Comparison of ENCODE assay signal across 15 cellular contexts in genomic region chr6:404685-405423, GRCh38. TPM values are rescaled to one million over a fixed set of nuclear protein-coding genes. Genes with fewer than 3 reads are reported as not detected.
DNase-seq lines count a peak whose midpoint lies in the region; ATAC-seq and TF ChIP-seq lines count a peak whose summit lies in the region.
"Had no signal": no experiment of that assay in that cellular context is flagged by ENCODE, and none has a peak within 500 bp of the region (broad histone marks: within the 10 kb centered on the region; RNA-seq: fewer than 3 reads in every experiment).

No MANE protein-coding gene starts in this region.

- H3K4me3 Mint-ChIP-seq in activated CD4-positive, alpha-beta T cell treated with anti-CD3 and anti-CD28 coated beads, Interleukin-2, amount 10 ng/mL, durations not matched to agents 24 days and 14 days = peak overlapping the region; percentile 89
- H3K4me3 Mint-ChIP-seq in activated T-helper 1 cell treated with anti-CD3 and anti-CD28 coated beads, Interleukin-12 subunit alpha, Interleukin-12 subunit beta, Interleukin-2, Interleukin-4 antibody, amounts not matched to agents 30 ng/mL and 10 ng/mL and 1 ng/mL, durations not matched to agents 14 hours and 24 hours and 36 hours = peak overlapping the region; percentile 81
- peak overlapping the region; percentile 69 for H3K4me3 Mint-ChIP-seq in stimulated activated memory B cell treated with anti-CD40 and anti-IgM and Interleukin-4, amounts not matched to agents 10 μg/mL and 1 μg/mL and 100 μg/mL, for 72 hours
- H3K4me3 Mint-ChIP-seq: neural progenitor cell had no signal

- peaks cover 97% of the 10 kb centered on the region for H3K36me3 Mint-ChIP-seq in activated CD4-positive, alpha-beta T cell treated with anti-CD3 and anti-CD28 coated beads, Interleukin-2, amount 10 ng/mL, durations not matched to agents 24 days and 14 days (ENCODE audit: low read depth)
- H3K36me3 Mint-ChIP-seq in activated T-helper 1 cell treated with anti-CD3 and anti-CD28 coated beads, Interleukin-12 subunit alpha, Interleukin-12 subunit beta, Interleukin-2, Interleukin-4 antibody, amounts not matched to agents 30 ng/mL and 10 ng/mL and 1 ng/mL, durations not matched to agents 14 hours and 24 hours and 36 hours (ENCODE audit: low read depth) = peaks cover 92% of the 10 kb centered on the region
- peaks cover 91% of the 10 kb centered on the region for H3K36me3 Mint-ChIP-seq in stimulated activated memory B cell treated with anti-CD40 and anti-IgM and Interleukin-4, amounts not matched to agents 10 μg/mL and 1 μg/mL and 100 μg/mL, for 72 hours

- H3K9me3 Mint-ChIP-seq in activated CD4-positive, alpha-beta T cell treated with anti-CD3 and anti-CD28 coated beads, Interleukin-2, amount 10 ng/mL, durations not matched to agents 24 days and 14 days = no peaks in the 10 kb centered on the region
- H3K9me3 Mint-ChIP-seq in activated T-helper 1 cell treated with anti-CD3 and anti-CD28 coated beads, Interleukin-12 subunit alpha, Interleukin-12 subunit beta, Interleukin-2, Interleukin-4 antibody, amounts not matched to agents 30 ng/mL and 10 ng/mL and 1 ng/mL, durations not matched to agents 14 hours and 24 hours and 36 hours = no peaks in the 10 kb centered on the region
- H3K9me3 Mint-ChIP-seq in stimulated activated memory B cell treated with anti-CD40 and anti-IgM and Interleukin-4, amounts not matched to agents 10 μg/mL and 1 μg/mL and 100 μg/mL, for 72 hours = no peaks in the 10 kb centered on the region

- peak overlapping the region; percentile 94 for H3K27ac Mint-ChIP-seq in activated CD4-positive, alpha-beta T cell treated with anti-CD3 and anti-CD28 coated beads, Interleukin-2, amount 10 ng/mL, durations not matched to agents 24 days and 14 days
- H3K27ac Mint-ChIP-seq in activated T-helper 1 cell treated with anti-CD3 and anti-CD28 coated beads, Interleukin-12 subunit alpha, Interleukin-12 subunit beta, Interleukin-2, Interleukin-4 antibody, amounts not matched to agents 30 ng/mL and 10 ng/mL and 1 ng/mL, durations not matched to agents 14 hours and 24 hours and 36 hours = peak overlapping the region; percentile 91
- H3K27ac Mint-ChIP-seq in stimulated activated memory B cell treated with anti-CD40 and anti-IgM and Interleukin-4, amounts not matched to agents 10 μg/mL and 1 μg/mL and 100 μg/mL, for 72 hours = peak overlapping the region; percentile 90
- H3K27ac Mint-ChIP-seq: neural progenitor cell had no signal

- no peaks in the 10 kb centered on the region for H3K9me2 ChIP-seq in MM.1S (replicated peaks; ENCODE audit: insufficient read depth, low read length)

- TF ChIP-seq CTCF in MM.1S (IDR thresholded peaks at IDR 0.05; ENCODE audit: low read length) = no peak

- peaks cover 82% of the 10 kb centered on the region for H3K4me1 Mint-ChIP-seq in activated CD4-positive, alpha-beta T cell treated with anti-CD3 and anti-CD28 coated beads, Interleukin-2, amount 10 ng/mL, durations not matched to agents 24 days and 14 days
- H3K4me1 Mint-ChIP-seq in activated T-helper 1 cell treated with anti-CD3 and anti-CD28 coated beads, Interleukin-12 subunit alpha, Interleukin-12 subunit beta, Interleukin-2, Interleukin-4 antibody, amounts not matched to agents 30 ng/mL and 10 ng/mL and 1 ng/mL, durations not matched to agents 14 hours and 24 hours and 36 hours (ENCODE audit: low read depth) = peaks cover 93% of the 10 kb centered on the region
- peaks cover 67% of the 10 kb centered on the region for H3K4me1 Mint-ChIP-seq in stimulated activated memory B cell treated with anti-CD40 and anti-IgM and Interleukin-4, amounts not matched to agents 10 μg/mL and 1 μg/mL and 100 μg/mL, for 72 hours

- no peak overlapping the region for H2AFZ ChIP-seq in MM.1S (ENCODE audit: low read length)
- H2AFZ ChIP-seq: neural progenitor cell had no signal

- peaks cover 93% of the 10 kb centered on the region for H4K20me1 ChIP-seq in MM.1S (ENCODE audit: insufficient read depth, low read length)

- H3F3A ChIP-seq in MM.1S (ENCODE audit: insufficient read depth, low read length) = peaks cover 100% of the 10 kb centered on the region

- H3K4me3 ChIP-seq in MM.1S (ENCODE audit: low read length) = no peak overlapping the region
- H3K4me3 ChIP-seq: A549, left ventricle myocardium inferior, neural progenitor cell had no signal

- intact Hi-C loops in activated CD4-positive, alpha-beta T cell treated with anti-CD3 and anti-CD28 coated beads, Interleukin-2, amount 10 ng/mL, durations not matched to agents 24 days and 14 days (cut with micrococcal nuclease) = loop anchor here (2.0 to 5.0 kb wide), 3 partner anchors 18 to 287 kb away; partner anchors contain the start of gene EXOC2
- intact Hi-C loops in activated T-helper 1 cell treated with anti-CD3 and anti-CD28 coated beads, Interleukin-12 subunit alpha, Interleukin-12 subunit beta, Interleukin-2, Interleukin-4 antibody, amounts not matched to agents 30 ng/mL and 10 ng/mL and 1 ng/mL, durations not matched to agents 14 hours and 24 hours and 36 hours (cut with micrococcal nuclease) = loop anchor here (1.0 to 5.0 kb wide), 5 partner anchors 7 to 992 kb away; no protein-coding TSS in a partner anchor

- H3K9ac ChIP-seq in MM.1S (ENCODE audit: low read length) = no peak overlapping the region
- H3K9ac ChIP-seq: neural progenitor cell had no signal

- H3K27ac ChIP-seq in MM.1S (ENCODE audit: low read length) = peak overlapping the region; percentile 30; the same call in 1 of the 2 replicates
- H3K27ac ChIP-seq: A549, left ventricle myocardium inferior, neural progenitor cell had no signal

- ATAC-seq in stimulated activated memory B cell treated with anti-CD40 and anti-IgM and Interleukin-4, amounts not matched to agents 10 μg/mL and 1 μg/mL and 100 μg/mL, for 72 hours = peak; percentile 74
- ATAC-seq: A549, sciatic nerve had no signal

- peaks cover 38% of the 10 kb centered on the region for H3K4me1 ChIP-seq in MM.1S (ENCODE audit: low read length)
- H3K4me1 ChIP-seq: A549, neural progenitor cell had no signal

- peaks cover 89% of the 10 kb centered on the region for H3K79me2 ChIP-seq in MM.1S (ENCODE audit: low read length)

- H3K27me3 ChIP-seq in MM.1S (replicated peaks; ENCODE audit: insufficient read depth, low read length) = no peaks in the 10 kb centered on the region

- peaks cover 66% of the 10 kb centered on the region for H3K36me3 ChIP-seq in MM.1S (replicated peaks; ENCODE audit: insufficient read depth, low read length)
- H3K36me3 ChIP-seq: left ventricle myocardium inferior, neural progenitor cell had no signal

- H3K27me3 Mint-ChIP-seq in activated CD4-positive, alpha-beta T cell treated with anti-CD3 and anti-CD28 coated beads, Interleukin-2, amount 10 ng/mL, durations not matched to agents 24 days and 14 days = no peaks in the 10 kb centered on the region
- no peaks in the 10 kb centered on the region for H3K27me3 Mint-ChIP-seq in activated T-helper 1 cell treated with anti-CD3 and anti-CD28 coated beads, Interleukin-12 subunit alpha, Interleukin-12 subunit beta, Interleukin-2, Interleukin-4 antibody, amounts not matched to agents 30 ng/mL and 10 ng/mL and 1 ng/mL, durations not matched to agents 14 hours and 24 hours and 36 hours (ENCODE audit: insufficient read depth)
- H3K27me3 Mint-ChIP-seq in stimulated activated memory B cell treated with anti-CD40 and anti-IgM and Interleukin-4, amounts not matched to agents 10 μg/mL and 1 μg/mL and 100 μg/mL, for 72 hours = no peaks in the 10 kb centered on the region

- peak overlapping the region; percentile 1; the same call in 1 of the 2 replicates for H3K4me2 ChIP-seq in MM.1S (ENCODE audit: low read depth, low read length)
- H3K4me2 ChIP-seq: A549, neural progenitor cell had no signal

- no peaks in the 10 kb centered on the region for H3K9me3 ChIP-seq in MM.1S (replicated peaks; ENCODE audit: insufficient read depth, low read length)

- DNase-seq in activated CD4-positive, alpha-beta T cell treated with anti-CD3 and anti-CD28 coated beads, Interleukin-2, amount 10 ng/mL, durations not matched to agents 24 days and 14 days = peak; percentile 78
- DNase-seq in activated CD4-positive, alpha-beta T cell treated with anti-CD3 and anti-CD28 coated beads for 48 hours = no peak
- no peak for DNase-seq in MM.1S
- DNase-seq in activated T-helper 1 cell treated with anti-CD3 and anti-CD28 coated beads, Interleukin-12 subunit alpha, Interleukin-12 subunit beta, Interleukin-2, Interleukin-4 antibody, amounts not matched to agents 30 ng/mL and 10 ng/mL and 1 ng/mL, durations not matched to agents 14 hours and 24 hours and 36 hours (ENCODE audit: low spot score) = no peak
- DNase-seq in NCI-H2227 treated with DMSO at 0.1 percent for 48 hours (lab: John Stamatoyannopoulos, UW) = no peak
- DNase-seq in anterior cingulate cortex (lab: John Stamatoyannopoulos, UW) = no peak
- no peak for DNase-seq in COLO829 (ENCODE audit: low spot score)
- DNase-seq: hypothalamus, left ventricle myocardium inferior, NCI-H1436 treated with DMSO at 0.1 percent for 48 hours, substantia nigra had no signal

RNA-seq across cellular contexts. Expression of gene IRF4, which starts 13.3 kb away (rescaled TPM):
- total RNA-seq in activated CD4-positive, alpha-beta T cell treated with anti-CD3 and anti-CD28 coated beads, Interleukin-2, amount 10 ng/mL, durations not matched to agents 24 days and 14 days = 831 and 846 TPM in 2 replicates
- 911 and 929 TPM in 2 replicates for total RNA-seq in activated T-helper 1 cell treated with anti-CD3 and anti-CD28 coated beads, Interleukin-12 subunit alpha, Interleukin-12 subunit beta, Interleukin-2, Interleukin-4 antibody, amounts not matched to agents 30 ng/mL and 10 ng/mL and 1 ng/mL, durations not matched to agents 14 hours and 24 hours and 36 hours
